ENCODE assay signal across 20 cellular contexts in the genomic region with DNA sequence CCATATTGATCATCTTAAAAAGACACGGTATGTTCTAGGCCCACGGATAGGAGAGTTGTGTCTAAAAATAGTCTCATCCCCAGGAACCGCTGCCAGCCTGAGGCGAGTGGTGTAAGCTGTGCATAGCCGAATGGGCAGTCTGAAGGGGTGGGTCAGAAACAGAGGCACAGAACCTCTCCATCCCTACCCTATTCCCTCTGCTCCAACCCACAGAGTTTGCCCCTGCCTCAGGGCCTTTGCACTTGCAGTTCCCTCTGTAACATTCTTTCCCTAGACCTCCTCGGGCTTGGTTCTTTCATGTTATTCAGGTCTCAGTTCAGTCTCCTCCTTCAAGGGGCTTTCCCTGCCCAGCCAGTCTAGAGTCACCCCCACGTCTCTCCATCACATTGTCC. TPM values are rescaled to one million over a fixed set of nuclear protein-coding genes. Genes with fewer than 3 reads are reported as not detected.
A peak's percentile ranks its signal among the peaks of the same experiment; 100 is the strongest.
DNase-seq lines count a peak whose midpoint lies in the region; ATAC-seq, FAIRE-seq and TF ChIP-seq lines count a peak whose summit lies in the region.
"Had no signal": no experiment of that assay in that cellular context is flagged by ENCODE, and none has a peak within 500 bp of the region (broad histone marks: within the 10 kb centered on the region; RNA-seq: fewer than 3 reads in every experiment).

No MANE protein-coding gene starts in this region.

- no peak overlapping the region for H2AK5ac ChIP-seq in H1 (ENCODE audit: low read depth, low read length)

- H3K4me2 ChIP-seq in H1 (ENCODE audit: insufficient read depth in 1 of 2, low read depth in 2 of 2, low read length in 2 of 2), result no peak overlapping the region
- H3K4me2 ChIP-seq: PC-9 had no signal

- CTCF ChIA-PET in H1 (lab: Charles Lee; ENCODE audit: partially characterized antibody), result interaction anchor here (1.2 to 29.3 kb wide), 4 partner anchors 12 to 123 kb away, joined by 6 to 538 read pairs (median 258); no protein-coding TSS in a partner anchor

- H3K9ac ChIP-seq in H1 (replicated peaks in 1 of 4; ENCODE audit: extremely low read depth in 1 of 4, low read depth in 3 of 4, low read length in 3 of 4), result no peak overlapping the region

- H3K27ac ChIP-seq in RWPE2 (ENCODE audit: poor library complexity, severe bottlenecking), result no peak overlapping the region
- no peak overlapping the region for H3K27ac ChIP-seq in H1 (ENCODE audit: low read depth, low read length)
- H3K27ac ChIP-seq in sigmoid colon, result no peak overlapping the region
- H3K27ac ChIP-seq: PC-9 had no signal

- H3K9me3 ChIP-seq in RWPE2 (ENCODE audit: severe bottlenecking) (no peaks in the 10 kb centered on the region), H1 (ENCODE audit: insufficient read depth in 2 of 2, low read depth in 1 of 2, low read length in 1 of 2) (no peaks in the 10 kb centered on the region), sigmoid colon (no peaks in the 10 kb centered on the region)
- H3K9me3 ChIP-seq: MG63 had no signal

- H3K79me1 ChIP-seq in H1 (ENCODE audit: low read depth, low read length), result 0 out of 2 replicates have a peak, but pooled peaks cover 9% of the 10 kb centered on the region

- H3K4me1 ChIP-seq in RWPE2 (ENCODE audit: insufficient read depth, poor library complexity, severe bottlenecking), result no peaks in the 10 kb centered on the region
- peaks cover 3 to 15% (median 7%) of the 10 kb centered on the region in 4 experiments; a peak in 6 of 7 replicates for H3K4me1 ChIP-seq in H1 (replicated peaks in 1 of 4; ENCODE audit: control insufficient read depth in 3 of 4, insufficient read depth in 4 of 4, low read length in 3 of 4)
- peaks cover 0 to 13% (median 9%) of the 10 kb centered on the region in 4 donors for H3K4me1 ChIP-seq in sigmoid colon

- peaks cover 8% of the 10 kb centered on the region; the same call in 1 of the 2 replicates for H3K23me2 ChIP-seq in H1 (ENCODE audit: low read depth, low read length)

- no peak overlapping the region for H3K4ac ChIP-seq in H1 (replicated peaks; ENCODE audit: insufficient read length, low read depth, low read length)

- H3K4me3 ChIP-seq in RWPE2 (ENCODE audit: severe bottlenecking) (no peak overlapping the region), H1 (ENCODE audit: extremely low read depth in 1 of 4, insufficient read depth in 2 of 4, low read depth in 3 of 4, low read length in 4 of 4) (no peak overlapping the region), sigmoid colon (no peak overlapping the region)
- H3K4me3 ChIP-seq: GM12878, MG63, PC-9 had no signal

- H2BK15ac ChIP-seq in H1 (ENCODE audit: low read length), result no peak overlapping the region

- H3K23ac ChIP-seq in H1 (ENCODE audit: insufficient read length), result no peak overlapping the region

- H4K8ac ChIP-seq in H1 (ENCODE audit: extremely low read depth, insufficient read depth, low read length), result no peak overlapping the region

- FAIRE-seq in H1 (lab: Jason Lieb, UNC), result no peak
- FAIRE-seq: GM12878, GM18507, HepG2 had no signal

- H3K18ac ChIP-seq in H1 (ENCODE audit: extremely low read depth, low read length), result no peak overlapping the region

- ATAC-seq in RWPE2 (ENCODE audit: low read depth) (no peak), left ventricle myocardium superior (peak; percentile 72)
- ATAC-seq: GM12878, HepG2 had no signal

- H2BK20ac ChIP-seq in H1 (ENCODE audit: low read length), result no peak overlapping the region

- H2BK5ac ChIP-seq in H1 (ENCODE audit: low read depth, low read length), result no peak overlapping the region

- H3K56ac ChIP-seq in H1 (replicated peaks; ENCODE audit: insufficient read length, low read depth, low read length), result no peak overlapping the region

- H4K91ac ChIP-seq in H1 (replicated peaks; ENCODE audit: insufficient read length, low read length), result no peak overlapping the region

- no peak overlapping the region for H2BK120ac ChIP-seq in H1 (replicated peaks; ENCODE audit: low read depth, low read length)

- TF ChIP-seq EP300 in H1 (IDR thresholded peaks at IDR 0.05; ENCODE audit: borderline replicate concordance in 1 of 2, low read depth in 2 of 2, low read length in 2 of 2) (no peak), sigmoid colon (IDR thresholded peaks at IDR 0.05) (no peak)

- POLR2A ChIA-PET in H1 (lab: Charles Lee; ENCODE audit: partially characterized antibody), result interaction anchor here (1.7 kb wide), 1 partner anchor 9 kb away, joined by 3 read pairs; no protein-coding TSS in a partner anchor

- no peak overlapping the region for H3K14ac ChIP-seq in H1 (ENCODE audit: insufficient read length)

- H3K36me3 ChIP-seq in RWPE2 (ENCODE audit: low read depth), result no peaks in the 10 kb centered on the region
- H3K36me3 ChIP-seq in H1 (ENCODE audit: control insufficient read depth in 2 of 4, insufficient read depth in 4 of 4, low read length in 3 of 4), result no peaks in the 10 kb centered on the region
- no peaks in the 10 kb centered on the region for H3K36me3 ChIP-seq in sigmoid colon
- H3K36me3 ChIP-seq: MG63 had no signal

- TF ChIP-seq CTCF in RWPE2 (IDR thresholded peaks at IDR 0.05; ENCODE audit: poor library complexity, severe bottlenecking) (no peak), H1 (IDR thresholded peaks at IDR 0.05; ENCODE audit: control extremely low read depth in 1 of 3, insufficient read depth in 1 of 3, low read depth in 1 of 3, low read length in 3 of 3) (no peak), sigmoid colon (IDR thresholded peaks at IDR 0.05) (no peak)

- no peak for TF ChIP-seq POLR2A in H1 (IDR thresholded peaks at IDR 0.05; ENCODE audit: control extremely low read depth in 1 of 2, low read depth in 2 of 2, low read length in 2 of 2)
- no peak for TF ChIP-seq POLR2A in sigmoid colon (IDR thresholded peaks at IDR 0.05)

- no peaks in the 10 kb centered on the region; a peak in 1 of 4 replicates for H3K79me2 ChIP-seq in H1 (ENCODE audit: control insufficient read depth in 1 of 2, insufficient read depth in 2 of 2, low read length in 2 of 2)

- DNase-seq in RWPE2 (ENCODE audit: low spot score) (peak; percentile 9), H1 (ENCODE audit: low read depth in 1 of 2, low spot score in 2 of 2) (peak in 1 of 2 experiments; percentile 26), left ventricle myocardium superior (peak; percentile 79), sigmoid colon (peak; percentile 28), H4 (ENCODE audit: low spot score) (no peak), NCI-H774 (lab: John Stamatoyannopoulos, UW) (no peak), NCI-H1105 treated with DMSO at 0.1 percent for 48 hours (lab: John Stamatoyannopoulos, UW) (no peak)
- DNase-seq: ACHN; CD4-positive, CD25-positive, alpha-beta regulatory T cell; DMS79; HCEC 1CT; MG63; NCI-H1105; NCI-H187; NCI-H446; NCI-H748 treated with DMSO at 0.1 percent for 48 hours; PC-9 had no signal

- no peak for TF ChIP-seq RAD21 in H1 (IDR thresholded peaks at IDR 0.05 in 1 of 2, conservative IDR thresholded peaks at IDR 0.05 in 1 of 2; ENCODE audit: low read depth in 2 of 2, low read length in 2 of 2)

- intact Hi-C loops in left ventricle myocardium superior (cut with micrococcal nuclease), result no loop called here
- intact Hi-C loops in sigmoid colon (cut with DNase I), result no loop called here

- no peak overlapping the region for H2AFZ ChIP-seq in H1 (ENCODE audit: low read length)
- H2AFZ ChIP-seq: PC-9 had no signal

- H3K27me3 ChIP-seq in RWPE2 (ENCODE audit: insufficient read depth, poor library complexity, severe bottlenecking), result peaks cover 15% of the 10 kb centered on the region
- H3K27me3 ChIP-seq in H1 (replicated peaks in 1 of 4; ENCODE audit: control insufficient read depth in 3 of 4, extremely low read depth in 1 of 4, insufficient read depth in 3 of 4, low read length in 3 of 4), result peaks cover 0 to 18% (median 12%) of the 10 kb centered on the region in 4 experiments; a peak in 5 of 7 replicates
- peaks cover 6 to 21% (median 20%) of the 10 kb centered on the region in 3 donors for H3K27me3 ChIP-seq in sigmoid colon

- peaks cover 0 to 28% of the 10 kb centered on the region in 2 experiments for H4K20me1 ChIP-seq in H1 (replicated peaks in 1 of 2; ENCODE audit: control insufficient read depth in 1 of 2, insufficient read depth in 2 of 2, low read length in 2 of 2)

- 86% methylated on average over 7 of the region's 7 CpGs; no CpG with 5 or more reads in 1 of the 2 experiments for WGBS in H1 (ENCODE audit: extremely low coverage in 1 of 2, insufficient coverage in 1 of 2, insufficient read length in 1 of 2, insufficient replicate concordance in 2 of 2, low coverage in 1 of 2, low lambda C conversion rate in 2 of 2, missing lambda C conversion rate in 1 of 2), 2 experiments
- WGBS in sigmoid colon, 2 donors, result 86 to 90% methylated on average over 7 of the region's 7 CpGs

- no peak overlapping the region for H2BK12ac ChIP-seq in H1 (ENCODE audit: low read depth, low read length)

- H4K5ac ChIP-seq in H1 (ENCODE audit: insufficient read length, low read depth, low read length), result no peak overlapping the region

TF ChIP-seq in H1, 55 proteins besides CTCF, POLR2A, EP300 and RAD21:
- TF ChIP-seq TBP (IDR thresholded peaks at IDR 0.05; ENCODE audit: low read depth, low read length) (no peak), KDM1A (IDR thresholded peaks at IDR 0.05; ENCODE audit: borderline replicate concordance, low read length) (peak; percentile 23; the same call in 1 of the 2 replicates), SRF (IDR thresholded peaks at IDR 0.05; ENCODE audit: low read depth, low read length) (no peak), EGR1 (IDR thresholded peaks at IDR 0.05; ENCODE audit: borderline replicate concordance, low read depth, low read length) (no peak)

RNA-seq across cellular contexts. Expression of gene SCN5A, which starts 4.8 kb away (rescaled TPM):
- 11.4 and 16.5 TPM in 2 replicates for total RNA-seq in H1 (2021; fragmentation: NEBNext Ultra II Directional; extraction: Animal tissue kit (Norgen Biotek cat#: 25700))
- polyA plus RNA-seq in H1 (2011; rRNA removed) (4.8 and 6.8 TPM in 2 replicates), sigmoid colon (under 1 TPM; under 0.01 to 0.51 (median 0.23) TPM)
- polyA plus RNA-seq in H1 (2011; cell fraction: cytosol; rRNA removed), result 4.0 TPM
- 14.7 TPM for polyA plus RNA-seq in H1 (2011; cell fraction: nucleus; rRNA removed)
- 4.1 to 5.5 TPM (median 4.6 TPM) in 4 replicates for polyA plus RNA-seq in H1 (2012, experiment 1 of 2)
- polyA plus RNA-seq in H1 (2012, experiment 2 of 2), result 2.6 TPM
- polyA plus RNA-seq in H1 (2013, experiment 1 of 2), result 5.3 TPM
- polyA plus RNA-seq in H1 (2013, experiment 2 of 2), result 5.8 TPM
- 12.6 and 14.0 TPM in 2 replicates for polyA minus RNA-seq in H1 (2011; rRNA and poly(A)+ RNA removed)
- polyA minus RNA-seq in H1 (2011; cell fraction: cytosol; rRNA and poly(A)+ RNA removed), result 5.4 TPM
- 14.3 TPM for polyA minus RNA-seq in H1 (2011; cell fraction: nucleus; rRNA and poly(A)+ RNA removed)
- total RNA-seq in left ventricle myocardium superior (133 TPM), sigmoid colon (1 to 10 TPM in 1 of 4 donors, under 1 TPM in 3; 0.33 to 1.9 (median 0.77) TPM)
- total RNA-seq in H4 (2014; rRNA removed; shearing (Covaris generic)), result 0.85 and 3.0 TPM in 2 replicates
- total RNA-seq: CD4-positive, CD25-positive, alpha-beta regulatory T cell; GM12878; HepG2 had no signal
- polyA plus RNA-seq: CD4-positive, CD25-positive, alpha-beta regulatory T cell; GM12878 had no signal

Comparison
In these comparisons a context has a peak if more than half of its experiments do, and no peak if none do; other contexts are left out.
1. DNase-seq: peak in RWPE2 (single experiment), left ventricle myocardium superior (single experiment) and sigmoid colon (single experiment); none in H4 (single experiment), NCI-H774 (single experiment) and NCI-H1105 treated with DMSO at 0.1 percent for 48 hours (single experiment).